23 cellular contexts compared by ENCODE assay signal in the genomic region with DNA sequence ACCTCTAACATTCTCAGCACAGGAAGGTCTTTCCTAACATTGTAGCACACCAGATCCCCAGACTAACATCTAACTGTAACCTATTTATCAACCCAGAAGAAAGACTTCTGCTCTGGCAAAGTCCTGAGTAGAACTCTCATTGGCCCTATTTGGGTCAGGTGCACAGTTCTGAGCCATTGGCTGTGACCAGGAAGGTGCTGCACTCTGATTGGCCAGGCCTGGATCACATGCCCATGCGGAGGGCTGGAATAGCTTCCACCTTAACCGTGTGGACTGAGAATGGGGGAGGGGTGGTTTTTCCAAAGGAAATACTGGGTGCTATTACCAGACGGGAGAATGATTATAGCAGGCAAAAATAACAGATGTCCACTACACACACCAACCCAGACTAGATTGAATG. TPM values are rescaled to one million over a fixed set of nuclear protein-coding genes. Genes with fewer than 3 reads are reported as not detected.
DNase-seq lines count a peak whose midpoint lies in the region; ATAC-seq and TF ChIP-seq lines count a peak whose summit lies in the region.
"Had no signal": no experiment of that assay in that cellular context is flagged by ENCODE, and none has a peak within 500 bp of the region (broad histone marks: within the 10 kb centered on the region; RNA-seq: fewer than 3 reads in every experiment).

No MANE protein-coding gene starts in this region.

- H3K4me3 ChIP-seq in endodermal cell (ENCODE audit: low read length) = no peak overlapping the region
- H3K4me3 ChIP-seq: HAP-1, lung, pancreas had no signal

- H3K27me3 Mint-ChIP-seq in endodermal cell (ENCODE audit: insufficient read depth) = peaks cover 45% of the 10 kb centered on the region

- H3K27ac ChIP-seq in endodermal cell (ENCODE audit: low read depth, low read length) = no peak overlapping the region
- H3K27ac ChIP-seq: pancreas had no signal

- no peak overlapping the region for H3K4me3 Mint-ChIP-seq in endodermal cell
- H3K4me3 Mint-ChIP-seq: IgD-negative memory B cell, immature natural killer cell, naive B cell, T-cell had no signal

- no peaks in the 10 kb centered on the region for H3K36me3 Mint-ChIP-seq in endodermal cell (ENCODE audit: low read depth)
- H3K36me3 Mint-ChIP-seq: IgD-negative memory B cell, immature natural killer cell, naive B cell, T-cell had no signal

- TF ChIP-seq CTCF in endodermal cell (conservative IDR thresholded peaks at IDR 0.05) = no peak

- ATAC-seq in GM18511 (IDR thresholded peaks at IDR 0.05; ENCODE audit: unreplicated experiment) (peak; percentile 42), GM21447 (IDR thresholded peaks at IDR 0.05; ENCODE audit: unreplicated experiment) (peak; percentile 6), HG03342 (IDR thresholded peaks at IDR 0.05; ENCODE audit: unreplicated experiment) (peak; percentile 41), left lobe of liver (no peak)
- ATAC-seq: esophagus mucosa, pancreas, T-cell had no signal

- DNase-seq in endodermal cell (peak; percentile 74), HCEC 1CT (no peak), left lobe of liver (ENCODE audit: low spot score) (no peak), NCI-H128 (lab: John Stamatoyannopoulos, UW; ENCODE audit: unreplicated experiment) (no peak), T-helper 1 cell (no peak)
- DNase-seq: activated naive CD4-positive, alpha-beta T cell; activated T-cell treated with anti-CD3 and anti-CD28 coated beads for 4 hours; central memory CD4-positive, alpha-beta T cell; glutamatergic neuron; immature natural killer cell; naive B cell; NCI-H2029 treated with DMSO at 0.1 percent for 48 hours; NCI-H510A; pancreas; T-cell had no signal

- peaks cover 4% of the 10 kb centered on the region for H3K4me1 ChIP-seq in endodermal cell (ENCODE audit: control insufficient read depth, insufficient read depth, low read length)
- H3K4me1 ChIP-seq: pancreas had no signal

- no peak overlapping the region for H3K9ac ChIP-seq in endodermal cell (ENCODE audit: extremely low read depth, low read length, poor library complexity, severe bottlenecking)

- peaks cover 84% of the 10 kb centered on the region for H3K27me3 ChIP-seq in endodermal cell (ENCODE audit: control insufficient read depth, insufficient read depth, low read length, poor library complexity, severe bottlenecking)

- no peaks in the 10 kb centered on the region for H3K36me3 ChIP-seq in endodermal cell (ENCODE audit: control insufficient read depth, insufficient read depth, low read length)
- H3K36me3 ChIP-seq: HAP-1, pancreas had no signal

- no peak overlapping the region for H3K27ac Mint-ChIP-seq in endodermal cell
- H3K27ac Mint-ChIP-seq: IgD-negative memory B cell, immature natural killer cell, naive B cell, T-cell had no signal

- H3K4me1 Mint-ChIP-seq in endodermal cell = peaks cover 16% of the 10 kb centered on the region
- H3K4me1 Mint-ChIP-seq: IgD-negative memory B cell, immature natural killer cell, naive B cell, T-cell had no signal

- H3K9me3 Mint-ChIP-seq in endodermal cell = no peaks in the 10 kb centered on the region
- H3K9me3 Mint-ChIP-seq: T-cell had no signal

- WGBS in endodermal cell (ENCODE audit: insufficient coverage in 1 of 2, insufficient read length in 1 of 2), 2 experiments = 82% methylated on average over 3 of the region's 3 CpGs; no CpG with 5 or more reads in 1 of the 2 experiments

- H3K9me3 ChIP-seq in endodermal cell (ENCODE audit: control insufficient read depth, low read length) = no peaks in the 10 kb centered on the region
- H3K9me3 ChIP-seq: HAP-1, pancreas had no signal

RNA-seq across cellular contexts. Expression of gene FEZF2, which starts 11.5 kb away (rescaled TPM):
- total RNA-seq in endodermal cell (not detected), left lobe of liver (not detected)
- polyA plus RNA-seq in endodermal cell (2013, experiment 1 of 2) = 3.1 TPM
- 2.6 TPM for polyA plus RNA-seq in endodermal cell (2013, experiment 2 of 2)
- total RNA-seq: esophagus mucosa, lung, pancreas, T-cell, ureter had no signal
- polyA plus RNA-seq: IgD-negative memory B cell, immature natural killer cell, lung had no signal
